Comparison of ENCODE assay signal across 19 cellular contexts in the genomic region with DNA sequence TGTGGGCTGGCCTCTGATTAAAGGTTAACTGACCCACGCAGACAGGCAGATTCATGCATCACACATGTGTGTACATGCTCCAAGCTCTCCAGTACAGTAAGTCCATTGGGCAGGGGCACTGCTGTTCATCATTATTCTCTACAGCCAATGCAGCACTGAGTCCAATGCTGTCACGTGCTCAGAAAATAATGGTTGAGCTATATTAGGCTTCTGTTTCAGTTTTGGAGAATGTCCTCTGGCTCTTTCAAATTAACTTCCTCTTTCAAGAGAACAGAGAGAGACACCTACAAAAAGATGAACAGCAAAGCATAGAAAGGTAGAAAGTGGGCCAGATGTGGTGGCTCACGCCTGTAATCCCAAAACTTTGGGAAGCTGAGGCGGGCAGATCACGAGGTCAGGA.
A peak's percentile ranks its signal among the peaks of the same experiment; 100 is the strongest.
DNase-seq lines count a peak whose midpoint lies in the region; ATAC-seq, FAIRE-seq and TF ChIP-seq lines count a peak whose summit lies in the region.
"Had no signal": no experiment of that assay in that cellular context is flagged by ENCODE, and none has a peak within 500 bp of the region (broad histone marks: within the 10 kb centered on the region; RNA-seq: fewer than 3 reads in every experiment).

No MANE protein-coding gene starts in this region.

- no peak for TF ChIP-seq CTCF in CD14-positive monocyte (IDR thresholded peaks at IDR 0.05)

- peak; percentile 87 for FAIRE-seq in GM12892 (lab: Jason Lieb, UNC)
- FAIRE-seq: colon had no signal

- no peak overlapping the region for H3K27ac Mint-ChIP-seq in CD14-positive monocyte

- no peaks in the 10 kb centered on the region for H3K36me3 Mint-ChIP-seq in CD14-positive monocyte

- no peaks in the 10 kb centered on the region for H3K27me3 Mint-ChIP-seq in CD14-positive monocyte (ENCODE audit: low read depth in 3 of 3)

- peaks cover 5% of the 10 kb centered on the region for H3K4me1 Mint-ChIP-seq in CD14-positive monocyte

- TF ChIP-seq POLR2A in GM12892 (IDR thresholded peaks at IDR 0.05; ENCODE audit: low read depth, low read length) = no peak

- peak; percentile 74 for ATAC-seq in GM19452 (IDR thresholded peaks at IDR 0.05; ENCODE audit: unreplicated experiment)
- peak; percentile 65 for ATAC-seq in HG02870 (IDR thresholded peaks at IDR 0.05; ENCODE audit: unreplicated experiment)
- peak; percentile 67 for ATAC-seq in HG03565 (IDR thresholded peaks at IDR 0.05; ENCODE audit: unreplicated experiment)
- ATAC-seq: left lobe of liver had no signal

- intact Hi-C loops in CD14-positive monocyte (cut with micrococcal nuclease) = no loop called here

- DNase-seq in GM12892 (ENCODE audit: insufficient read length) = no peak
- DNase-seq in CD14-positive monocyte (ENCODE audit: low spot score) = no peak
- DNase-seq in foreskin melanocyte = no peak
- DNase-seq in activated naive CD4-positive, alpha-beta T cell treated with anti-CD3 and anti-CD28 coated beads, Interleukin-2, amount 50 U/mL, for 16 hours = no peak
- no peak for DNase-seq in HCEC 1CT
- DNase-seq: ACHN; activated CD4-positive, alpha-beta T cell treated with anti-CD3 and anti-CD28 coated beads, Interleukin-2, amount 50 U/mL, for 4 hours; amniotic stem cell; KG1; NCI-H187 treated with DMSO at 0.1 percent for 48 hours; NCI-H82; SHP77 treated with DMSO at 0.1 percent for 48 hours; stimulated activated CD8-positive, alpha-beta memory T cell treated with anti-CD3 and anti-CD28 coated beads, Interleukin-4, amount 100 ng/mL, for 48 hours; transverse colon had no signal

- no peak overlapping the region for H3K4me3 Mint-ChIP-seq in CD14-positive monocyte

- no peaks in the 10 kb centered on the region for H3K9me3 Mint-ChIP-seq in CD14-positive monocyte
